ENCODE assay signal across 16 cellular contexts in genomic region chr2:144424559-144425240, GRCh38.
DNase-seq lines count a peak whose midpoint lies in the region; ATAC-seq, FAIRE-seq and TF ChIP-seq lines count a peak whose summit lies in the region.
"Had no signal": no experiment of that assay in that cellular context is flagged by ENCODE, and none has a peak within 500 bp of the region (broad histone marks: within the 10 kb centered on the region; RNA-seq: fewer than 3 reads in every experiment).

No MANE protein-coding gene starts in this region.

- H3K27ac ChIP-seq in GM23338 (ENCODE audit: low read depth) (no peak overlapping the region), H1 (ENCODE audit: low read depth, low read length) (no peak overlapping the region), skeletal muscle tissue (ENCODE audit: low read depth, low read length) (peak overlapping the region; percentile 45), GM23248 (no peak overlapping the region)
- H3K27ac ChIP-seq: C4-2B had no signal

- 0 out of 2 replicates have a peak, but pooled peaks cover 3% of the 10 kb centered on the region for H3K9me2 ChIP-seq in GM23338 (ENCODE audit: insufficient read depth)
- H3K9me2 ChIP-seq in GM23248 (ENCODE audit: insufficient read depth), result no peaks in the 10 kb centered on the region

- no peaks in the 10 kb centered on the region for H3K27me3 Mint-ChIP-seq in GM23338 (ENCODE audit: insufficient read depth, low read depth, poor library complexity)

- peaks cover 11% of the 10 kb centered on the region; the same call in 1 of the 2 replicates for H3K4me1 ChIP-seq in GM23338 (ENCODE audit: insufficient read depth)
- no peaks in the 10 kb centered on the region for H3K4me1 ChIP-seq in H1 (replicated peaks in 1 of 4; ENCODE audit: control insufficient read depth in 3 of 4, insufficient read depth in 4 of 4, low read length in 3 of 4)
- peaks cover 0 to 11% (median 9%) of the 10 kb centered on the region in 3 donors for H3K4me1 ChIP-seq in skeletal muscle tissue (ENCODE audit: control insufficient read depth in 3 of 3, insufficient read depth in 3 of 3, low read length in 3 of 3)
- peaks cover 21% of the 10 kb centered on the region for H3K4me1 ChIP-seq in GM23248 (ENCODE audit: insufficient read depth)

- WGBS in H1 (ENCODE audit: extremely low coverage in 1 of 2, insufficient coverage in 1 of 2, insufficient read length in 1 of 2, insufficient replicate concordance in 2 of 2, low coverage in 1 of 2, low lambda C conversion rate in 2 of 2, missing lambda C conversion rate in 1 of 2), 2 experiments, result 98% methylated on average over 4 of the region's 4 CpGs; no CpG with 5 or more reads in 1 of the 2 experiments
- WGBS in GM23248 (ENCODE audit: low coverage in 1 of 2, low lambda C conversion rate in 2 of 2, missing lambda C conversion rate in 2 of 2), 2 experiments, result 86 to 88% methylated on average over 4 of the region's 4 CpGs

- no peak overlapping the region for H2BK120ac ChIP-seq in H1 (replicated peaks; ENCODE audit: low read depth, low read length)

- H3K4ac ChIP-seq in H1 (replicated peaks; ENCODE audit: insufficient read length, low read depth, low read length), result no peak overlapping the region

- H3K9me3 Mint-ChIP-seq in GM23338, result no peaks in the 10 kb centered on the region

- in situ Hi-C loops in GM23248 (cut with MboI), result no loop called here

- no peaks in the 10 kb centered on the region for H3K36me3 Mint-ChIP-seq in GM23338 (ENCODE audit: low read depth)

- TF ChIP-seq EP300 in H1 (IDR thresholded peaks at IDR 0.05; ENCODE audit: borderline replicate concordance in 1 of 2, low read depth in 2 of 2, low read length in 2 of 2), result no peak

- H3K79me1 ChIP-seq in H1 (ENCODE audit: low read depth, low read length), result no peaks in the 10 kb centered on the region

- H4K20me1 ChIP-seq in GM23338 (replicated peaks; ENCODE audit: insufficient read depth), result no peaks in the 10 kb centered on the region
- no peaks in the 10 kb centered on the region for H4K20me1 ChIP-seq in H1 (replicated peaks in 1 of 2; ENCODE audit: control insufficient read depth in 1 of 2, insufficient read depth in 2 of 2, low read length in 2 of 2)
- no peaks in the 10 kb centered on the region for H4K20me1 ChIP-seq in GM23248 (ENCODE audit: insufficient read depth)

- no peak overlapping the region for H2BK5ac ChIP-seq in H1 (ENCODE audit: low read depth, low read length)

- peaks cover 19% of the 10 kb centered on the region for H3K4me1 Mint-ChIP-seq in GM23338

- H2AFZ ChIP-seq in GM23338 (peak overlapping the region; percentile 50), H1 (ENCODE audit: low read length) (no peak overlapping the region), GM23248 (no peak overlapping the region)

- no peak overlapping the region for H3K4me3 ChIP-seq in GM23338
- no peak overlapping the region for H3K4me3 ChIP-seq in H1 (ENCODE audit: extremely low read depth in 1 of 4, insufficient read depth in 2 of 4, low read depth in 3 of 4, low read length in 4 of 4)
- H3K4me3 ChIP-seq in skeletal muscle tissue (ENCODE audit: low read length in 3 of 3), result no peak overlapping the region
- H3K4me3 ChIP-seq in GM23248, result no peak overlapping the region
- H3K4me3 ChIP-seq: breast epithelium, stomach had no signal

- no peak overlapping the region for H3K4me3 Mint-ChIP-seq in GM23338

- H4K91ac ChIP-seq in H1 (replicated peaks; ENCODE audit: insufficient read length, low read length), result no peak overlapping the region

- H2BK20ac ChIP-seq in H1 (ENCODE audit: low read length), result no peak overlapping the region

- DNase-seq in Ammon's horn (ENCODE audit: low spot score), result peak; percentile 83
- DNase-seq in GM23338 (ENCODE audit: low spot score), result no peak
- DNase-seq in H1 (ENCODE audit: low read depth in 1 of 2, low spot score in 2 of 2), result no peak
- no peak for DNase-seq in GM23248
- DNase-seq in GM19238 (ENCODE audit: insufficient read length, low spot score), result no peak
- DNase-seq: glutamatergic neuron, Kasumi-1, NCI-H187, SHP77 treated with DMSO at 0.1 percent for 48 hours, stomach had no signal

- no peak overlapping the region for H3K27ac Mint-ChIP-seq in GM23338

- no peaks in the 10 kb centered on the region for H3F3A ChIP-seq in GM23338 (replicated peaks; ENCODE audit: low read depth)
- peaks cover 20% of the 10 kb centered on the region for H3F3A ChIP-seq in GM23248 (ENCODE audit: insufficient read depth)

- CTCF ChIA-PET in H1 (lab: Charles Lee; ENCODE audit: partially characterized antibody), result interaction anchor here (0.9 kb wide), 1 partner anchor 50 kb away, joined by 3 read pairs; no protein-coding TSS in a partner anchor

- H3K36me3 ChIP-seq in GM23338 (ENCODE audit: insufficient read depth), result no peaks in the 10 kb centered on the region
- no peaks in the 10 kb centered on the region; a peak in 1 of 8 replicates for H3K36me3 ChIP-seq in H1 (ENCODE audit: control insufficient read depth in 2 of 4, insufficient read depth in 4 of 4, low read length in 3 of 4)
- peaks cover 0 to 23% (median 16%) of the 10 kb centered on the region in 3 donors for H3K36me3 ChIP-seq in skeletal muscle tissue (ENCODE audit: control insufficient read depth in 3 of 3, insufficient read depth in 3 of 3, low read length in 3 of 3)
- peaks cover 34% of the 10 kb centered on the region for H3K36me3 ChIP-seq in GM23248 (ENCODE audit: low read depth)
- H3K36me3 ChIP-seq: breast epithelium had no signal

- no peak for ATAC-seq in GM23338
- no peak for ATAC-seq in GM18517 (IDR thresholded peaks at IDR 0.05; ENCODE audit: unreplicated experiment)

- H3K9me3 ChIP-seq in H1 (ENCODE audit: insufficient read depth in 2 of 2, low read depth in 1 of 2, low read length in 1 of 2), result no peaks in the 10 kb centered on the region
- H3K9me3 ChIP-seq in skeletal muscle tissue (ENCODE audit: control insufficient read depth in 3 of 3, low read length in 3 of 3), result no peaks in the 10 kb centered on the region
- H3K9me3 ChIP-seq in GM23248 (ENCODE audit: low read depth), result no peaks in the 10 kb centered on the region
- H3K9me3 ChIP-seq: breast epithelium, stomach had no signal

- H3K27me3 ChIP-seq in GM23338 (ENCODE audit: insufficient read depth), result no peaks in the 10 kb centered on the region
- H3K27me3 ChIP-seq in H1 (replicated peaks in 1 of 4; ENCODE audit: control insufficient read depth in 3 of 4, extremely low read depth in 1 of 4, insufficient read depth in 3 of 4, low read length in 3 of 4), result no peaks in the 10 kb centered on the region
- no peaks in the 10 kb centered on the region for H3K27me3 ChIP-seq in skeletal muscle tissue (ENCODE audit: control insufficient read depth in 3 of 3, insufficient read depth in 3 of 3, low read length in 3 of 3)
- H3K27me3 ChIP-seq in GM23248 (replicated peaks; ENCODE audit: insufficient read depth), result no peaks in the 10 kb centered on the region
- H3K27me3 ChIP-seq: breast epithelium, stomach had no signal

- FAIRE-seq in H1 (lab: Jason Lieb, UNC), result no peak
- FAIRE-seq: endometrium, GM19239 had no signal

- no peak overlapping the region for H2BK12ac ChIP-seq in H1 (ENCODE audit: low read depth, low read length)

- H3K4me2 ChIP-seq in GM23338 (no peak overlapping the region), H1 (ENCODE audit: insufficient read depth in 1 of 2, low read depth in 2 of 2, low read length in 2 of 2) (no peak overlapping the region), GM23248 (ENCODE audit: unreplicated experiment) (no peak overlapping the region)

- peak overlapping the region; percentile 22 for H3K56ac ChIP-seq in H1 (replicated peaks; ENCODE audit: insufficient read length, low read depth, low read length)

- H3K23ac ChIP-seq in H1 (ENCODE audit: insufficient read length), result no peak overlapping the region

- POLR2A ChIA-PET in H1 (lab: Charles Lee; ENCODE audit: partially characterized antibody), result no interaction called here

- TF ChIP-seq RAD21 in H1 (IDR thresholded peaks at IDR 0.05 in 1 of 2, conservative IDR thresholded peaks at IDR 0.05 in 1 of 2; ENCODE audit: low read depth in 2 of 2, low read length in 2 of 2), result no peak

- H3K79me2 ChIP-seq in GM23338 (replicated peaks; ENCODE audit: insufficient read depth) (no peaks in the 10 kb centered on the region), H1 (ENCODE audit: control insufficient read depth in 1 of 2, insufficient read depth in 2 of 2, low read length in 2 of 2) (no peaks in the 10 kb centered on the region), GM23248 (ENCODE audit: insufficient read depth) (peaks cover 15% of the 10 kb centered on the region)

- H3K9ac ChIP-seq in H1 (replicated peaks in 1 of 4; ENCODE audit: extremely low read depth in 1 of 4, low read depth in 3 of 4, low read length in 3 of 4), result no peak overlapping the region
- H3K9ac ChIP-seq in skeletal muscle tissue (ENCODE audit: low read depth in 1 of 3, low read length in 3 of 3), result no peak overlapping the region
- no peak overlapping the region for H3K9ac ChIP-seq in GM23248

- no peak for TF ChIP-seq POLR2A in H1 (IDR thresholded peaks at IDR 0.05; ENCODE audit: control extremely low read depth in 1 of 2, low read depth in 2 of 2, low read length in 2 of 2)

- no peaks in the 10 kb centered on the region for H3K23me2 ChIP-seq in H1 (ENCODE audit: low read depth, low read length)

- H2BK15ac ChIP-seq in H1 (ENCODE audit: low read length), result no peak overlapping the region

- H4K5ac ChIP-seq in H1 (ENCODE audit: insufficient read length, low read depth, low read length), result no peak overlapping the region

- no peak overlapping the region for H2AK5ac ChIP-seq in H1 (ENCODE audit: low read depth, low read length)

- no peak overlapping the region for H3K18ac ChIP-seq in H1 (ENCODE audit: extremely low read depth, low read length)

- no peak overlapping the region for H4K8ac ChIP-seq in H1 (ENCODE audit: extremely low read depth, insufficient read depth, low read length)

- no peak overlapping the region for H3K14ac ChIP-seq in H1 (ENCODE audit: insufficient read length)

- TF ChIP-seq CTCF in GM23338 (conservative IDR thresholded peaks at IDR 0.05; ENCODE audit: low read depth in 2 of 2) (no peak), H1 (IDR thresholded peaks at IDR 0.05; ENCODE audit: control extremely low read depth in 1 of 3, insufficient read depth in 1 of 3, low read depth in 1 of 3, low read length in 3 of 3) (no peak)

TF ChIP-seq in GM23338, 12 proteins besides CTCF, POLR2A, EP300 and RAD21 (continues in another document):
- no peak for TF ChIP-seq JUNB (IDR thresholded peaks at IDR 0.05; ENCODE audit: unreplicated experiment)

TF ChIP-seq in H1, 55 proteins besides CTCF, POLR2A, EP300 and RAD21 (continues in another document):
- TF ChIP-seq HDAC2 (IDR thresholded peaks at IDR 0.05; ENCODE audit: borderline replicate concordance in 1 of 2, low read depth in 2 of 2, low read length in 2 of 2) (no peak), BACH1 (IDR thresholded peaks at IDR 0.05; ENCODE audit: low read length) (no peak), MAFK (IDR thresholded peaks at IDR 0.05; ENCODE audit: low read depth, low read length) (no peak), GTF2F1 (IDR thresholded peaks at IDR 0.05; ENCODE audit: borderline replicate concordance, low read depth, low read length) (no peak), ATF3 (IDR thresholded peaks at IDR 0.05; ENCODE audit: insufficient read depth, low read depth, low read length) (no peak), GABPA (IDR thresholded peaks at IDR 0.05; ENCODE audit: borderline replicate concordance, insufficient read depth, low read length) (no peak)
